Comparison of ENCODE assay signal across 8 cellular contexts in genomic region chr15:42273099-42273899, GRCh38. TPM values are rescaled to one million over a fixed set of nuclear protein-coding genes. Genes with fewer than 3 reads are reported as not detected.
DNase-seq lines count a peak whose midpoint lies in the region; ATAC-seq, FAIRE-seq and TF ChIP-seq lines count a peak whose summit lies in the region.

A gene with protein sequence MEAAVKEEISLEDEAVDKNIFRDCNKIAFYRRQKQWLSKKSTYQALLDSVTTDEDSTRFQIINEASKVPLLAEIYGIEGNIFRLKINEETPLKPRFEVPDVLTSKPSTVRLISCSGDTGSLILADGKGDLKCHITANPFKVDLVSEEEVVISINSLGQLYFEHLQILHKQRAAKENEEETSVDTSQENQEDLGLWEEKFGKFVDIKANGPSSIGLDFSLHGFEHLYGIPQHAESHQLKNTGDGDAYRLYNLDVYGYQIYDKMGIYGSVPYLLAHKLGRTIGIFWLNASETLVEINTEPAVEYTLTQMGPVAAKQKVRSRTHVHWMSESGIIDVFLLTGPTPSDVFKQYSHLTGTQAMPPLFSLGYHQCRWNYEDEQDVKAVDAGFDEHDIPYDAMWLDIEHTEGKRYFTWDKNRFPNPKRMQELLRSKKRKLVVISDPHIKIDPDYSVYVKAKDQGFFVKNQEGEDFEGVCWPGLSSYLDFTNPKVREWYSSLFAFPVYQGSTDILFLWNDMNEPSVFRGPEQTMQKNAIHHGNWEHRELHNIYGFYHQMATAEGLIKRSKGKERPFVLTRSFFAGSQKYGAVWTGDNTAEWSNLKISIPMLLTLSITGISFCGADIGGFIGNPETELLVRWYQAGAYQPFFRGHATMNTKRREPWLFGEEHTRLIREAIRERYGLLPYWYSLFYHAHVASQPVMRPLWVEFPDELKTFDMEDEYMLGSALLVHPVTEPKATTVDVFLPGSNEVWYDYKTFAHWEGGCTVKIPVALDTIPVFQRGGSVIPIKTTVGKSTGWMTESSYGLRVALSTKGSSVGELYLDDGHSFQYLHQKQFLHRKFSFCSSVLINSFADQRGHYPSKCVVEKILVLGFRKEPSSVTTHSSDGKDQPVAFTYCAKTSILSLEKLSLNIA (N-terminal part only) (plus strand): TSS chr15:42273201. CDS start chr15:42274482, 1,281 bp downstream.
A gene with protein sequence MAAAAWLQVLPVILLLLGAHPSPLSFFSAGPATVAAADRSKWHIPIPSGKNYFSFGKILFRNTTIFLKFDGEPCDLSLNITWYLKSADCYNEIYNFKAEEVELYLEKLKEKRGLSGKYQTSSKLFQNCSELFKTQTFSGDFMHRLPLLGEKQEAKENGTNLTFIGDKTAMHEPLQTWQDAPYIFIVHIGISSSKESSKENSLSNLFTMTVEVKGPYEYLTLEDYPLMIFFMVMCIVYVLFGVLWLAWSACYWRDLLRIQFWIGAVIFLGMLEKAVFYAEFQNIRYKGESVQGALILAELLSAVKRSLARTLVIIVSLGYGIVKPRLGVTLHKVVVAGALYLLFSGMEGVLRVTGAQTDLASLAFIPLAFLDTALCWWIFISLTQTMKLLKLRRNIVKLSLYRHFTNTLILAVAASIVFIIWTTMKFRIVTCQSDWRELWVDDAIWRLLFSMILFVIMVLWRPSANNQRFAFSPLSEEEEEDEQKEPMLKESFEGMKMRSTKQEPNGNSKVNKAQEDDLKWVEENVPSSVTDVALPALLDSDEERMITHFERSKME (minus strand): TSS chr15:42273433. CDS start chr15:42273398, 35 bp downstream.

- WGBS in adrenal gland, 4 donors: 0 to 2% (median 0%) methylated on average over 26 to 47 of the region's 47 CpGs
- 0% methylated on average over 33 to 47 of the region's 47 CpGs for WGBS in heart left ventricle, 4 donors

- peak within 1 kb of the TSS; percentile 96 for H3K27ac Mint-ChIP-seq in type B pancreatic cell

- peak; percentile 98 for TF ChIP-seq POLR2A in GM12892 (IDR thresholded peaks at IDR 0.05; ENCODE audit: low read depth, low read length)
- peak; percentile 37 to 94 for TF ChIP-seq POLR2A in adrenal gland (IDR thresholded peaks at IDR 0.05)
- peak in 1 of 2 donors; percentile 71 for TF ChIP-seq POLR2A in heart left ventricle (IDR thresholded peaks at IDR 0.05)

- ATAC-seq in HG02852 (IDR thresholded peaks at IDR 0.05; ENCODE audit: unreplicated experiment) (peak; percentile 89), heart left ventricle (peak; percentile 98 to 99 (median 98))

- peaks cover 9% of the 10 kb centered on the region for H3K36me3 Mint-ChIP-seq in type B pancreatic cell

- H3K9me3 ChIP-seq in adrenal gland (replicated peaks in 1 of 3) (no peaks in the 10 kb centered on the region), heart left ventricle (no peaks in the 10 kb centered on the region)

- H3K36me3 ChIP-seq in adrenal gland (replicated peaks in 1 of 2) (peaks cover 0 to 2% of the 10 kb centered on the region in 2 donors), heart left ventricle (peaks cover 0 to 25% (median 18%) of the 10 kb centered on the region in 9 donors)

- intact Hi-C loops in adrenal gland (cut with DNase I) (no loop called here), heart left ventricle (cut with DNase I) (loop anchor here in 6 of 10 donors (5.0 to 10.0 kb wide), 8 partner anchors 112 to 649 kb away; partner anchors contain the start of genes SNAP23 (in 1 of the 6), STARD9 (in 1 of the 6), TTBK2 (in 1 of the 6) and ZNF106 (in 1 of the 6))

- H3K27me3 ChIP-seq in adrenal gland (no peaks in the 10 kb centered on the region), heart left ventricle (no peaks in the 10 kb centered on the region)

- TF ChIP-seq CTCF in adrenal gland (IDR thresholded peaks at IDR 0.05) (no peak), heart left ventricle (IDR thresholded peaks at IDR 0.05) (peak in 1 of 12 donors; percentile 14), type B pancreatic cell (conservative IDR thresholded peaks at IDR 0.05) (no peak)

- H3K4me1 ChIP-seq in adrenal gland (replicated peaks in 1 of 2) (peaks cover 33 to 54% of the 10 kb centered on the region in 2 donors), heart left ventricle (peaks cover 11 to 57% (median 39%) of the 10 kb centered on the region in 12 donors)

- no peaks in the 10 kb centered on the region for H3K27me3 Mint-ChIP-seq in type B pancreatic cell

- no peaks in the 10 kb centered on the region for H3K9me3 Mint-ChIP-seq in type B pancreatic cell

- peaks cover 35% of the 10 kb centered on the region for H3K4me1 Mint-ChIP-seq in type B pancreatic cell (ENCODE audit: unreplicated experiment)

- FAIRE-seq in GM12892 (lab: Jason Lieb, UNC): peak; percentile 95

- peak within 1 kb of the TSS; percentile 100 for H3K4me3 Mint-ChIP-seq in type B pancreatic cell

- H3K4me3 ChIP-seq in adrenal gland (peak within 1 kb of the TSS; percentile 22 to 81 (median 67)), heart left ventricle (peak within 1 kb of the TSS; percentile 61 to 84 (median 68))

- DNase-seq in GM12892 (ENCODE audit: insufficient read length) (peak; percentile 67), NCI-H146 (lab: John Stamatoyannopoulos, UW) (peak; percentile 95), T-helper 1 cell (peak; percentile 93 to 98 (median 94)), adrenal gland (peak; percentile 96 to 99 (median 98)), heart left ventricle (peak; percentile 97 to 98 (median 98)), pons (ENCODE audit: low spot score) (peak; percentile 99), type B pancreatic cell (ENCODE audit: extremely low spot score, unreplicated experiment) (peak; percentile 95)

- peak within 1 kb of the TSS; percentile 96 to 99 (median 97) for H3K27ac ChIP-seq in adrenal gland
- H3K27ac ChIP-seq in heart left ventricle: peak within 1 kb of the TSS; percentile 90 to 99 (median 96)

RNA-seq across cellular contexts. Expression of the first gene that starts in this region (rescaled TPM):
- polyA plus RNA-seq in GM12892 (2012; ENCODE audit: missing spikeins): 40.0 TPM
- total RNA-seq in adrenal gland (10 to 100 TPM; 10.3 to 37.2 (median 24.5) TPM), heart left ventricle (10 to 100 TPM in 7 of 9 donors, 1 to 10 TPM in 2; 8.8 to 30.2 (median 17.4) TPM), type B pancreatic cell (ENCODE audit: low replicate concordance) (24.4 and 25.3 TPM in 2 replicates)
- polyA plus RNA-seq in adrenal gland (10 to 100 TPM in 2 of 3 donors, 1 to 10 TPM in 1; 8.5 to 14.6 (median 12.6) TPM), heart left ventricle (1 to 10 TPM; 6.8 to 8.4 TPM)

RNA-seq across cellular contexts. Expression of the second gene that starts in this region (rescaled TPM):
- 18.6 TPM for polyA plus RNA-seq in GM12892 (2012; ENCODE audit: missing spikeins)
- total RNA-seq in adrenal gland (10 to 100 TPM; 20.8 to 55.9 (median 49.6) TPM), heart left ventricle (10 to 100 TPM; 17.2 to 30.8 (median 19.9) TPM), type B pancreatic cell (ENCODE audit: low replicate concordance) (44.3 and 67.0 TPM in 2 replicates)
- polyA plus RNA-seq in adrenal gland (10 to 100 TPM; 16.8 to 64.4 (median 20.1) TPM), heart left ventricle (10 to 100 TPM in 1 of 2 donors, 1 to 10 TPM in 1; 9.3 to 23.0 TPM)

Comparison
In these comparisons a context has a peak if more than half of its experiments do, and no peak if none do; other contexts are left out.
1. Peak in every context shown above with its lines: DNase-seq, ATAC-seq, H3K4me3 ChIP-seq and H3K27ac ChIP-seq.
2. intact Hi-C loops: an anchor here in heart left ventricle (5.0 to 10.0 kb wide); none called in adrenal gland.